In genomic region chr6:139925894-139926641, GRCh38 we compare ENCODE assay signal across 12 cellular contexts.
A peak's percentile ranks its signal among the peaks of the same experiment; 100 is the strongest.
DNase-seq lines count a peak whose midpoint lies in the region; ATAC-seq and TF ChIP-seq lines count a peak whose summit lies in the region.
"Had no signal": no experiment of that assay in that cellular context is flagged by ENCODE, and none has a peak within 500 bp of the region (broad histone marks: within the 10 kb centered on the region; RNA-seq: fewer than 3 reads in every experiment).

No MANE protein-coding gene starts in this region.

- peak; percentile 69 for DNase-seq in NCI-H2107 treated with DMSO at 0.1 percent for 48 hours (lab: John Stamatoyannopoulos, UW; ENCODE audit: unreplicated experiment)
- DNase-seq in NCI-H2107 (lab: John Stamatoyannopoulos, UW): no peak
- no peak for DNase-seq in ascending aorta (ENCODE audit: low spot score in 2 of 2)
- DNase-seq in right cardiac atrium: peak in 1 of 3 donors; percentile 32
- peak; percentile 28 to 64 for DNase-seq in tibial artery
- DNase-seq in activated CD4-positive, alpha-beta T cell treated with anti-CD3 and anti-CD28 coated beads, Interleukin-2, amount 50 U/mL, for 1 hour: no peak
- DNase-seq in activated T-cell treated with anti-CD3 and anti-CD28 coated beads for 4 hours: no peak
- no peak for DNase-seq in endothelial cell (ENCODE audit: low spot score)
- DNase-seq: activated T-cell treated with anti-CD3 and anti-CD28 coated beads, Interleukin-2, amount 50 U/mL, for 24 hours; immature natural killer cell; NCI-H524 had no signal

- no peak overlapping the region for H3K4me3 ChIP-seq in ascending aorta
- no peak overlapping the region for H3K4me3 ChIP-seq in right cardiac atrium (ENCODE audit: low read length)
- H3K4me3 ChIP-seq in tibial artery: no peak overlapping the region

- intact Hi-C loops in ascending aorta (cut with DNase I): loop anchor here (5.0 kb wide), 1 partner anchor 46 kb away; no protein-coding TSS in a partner anchor
- intact Hi-C loops in right cardiac atrium (cut with DNase I): no loop called here
- intact Hi-C loops in tibial artery (cut with DNase I; ENCODE audit: low total_unique reads): no loop called here

- TF ChIP-seq CTCF in ascending aorta (IDR thresholded peaks at IDR 0.05) (no peak), tibial artery (IDR thresholded peaks at IDR 0.05) (no peak), endothelial cell (IDR thresholded peaks at IDR 0.05; ENCODE audit: unreplicated experiment) (no peak)

- no peaks in the 10 kb centered on the region for H3K36me3 Mint-ChIP-seq in endothelial cell (ENCODE audit: low read depth, unreplicated experiment)
- H3K36me3 Mint-ChIP-seq: immature natural killer cell had no signal

- H3K27me3 ChIP-seq in ascending aorta: no peaks in the 10 kb centered on the region
- no peaks in the 10 kb centered on the region for H3K27me3 ChIP-seq in right cardiac atrium (ENCODE audit: control insufficient read depth, insufficient read depth)
- H3K27me3 ChIP-seq in tibial artery: no peaks in the 10 kb centered on the region

- H3K27ac ChIP-seq in ascending aorta (peak overlapping the region; percentile 46 to 49), right cardiac atrium (ENCODE audit: low read length) (peak overlapping the region; percentile 58), tibial artery (peak overlapping the region; percentile 46 to 58)
- H3K27ac ChIP-seq: 22Rv1 had no signal

- H3K27ac Mint-ChIP-seq in endothelial cell (ENCODE audit: unreplicated experiment): no peak overlapping the region
- H3K27ac Mint-ChIP-seq: activated T-cell treated with anti-CD3 and anti-CD28 coated beads, Interleukin-2, amount 50 U/mL, for 24 hours; immature natural killer cell had no signal

- H3K4me3 Mint-ChIP-seq in endothelial cell (ENCODE audit: unreplicated experiment): no peak overlapping the region
- H3K4me3 Mint-ChIP-seq: activated T-cell treated with anti-CD3 and anti-CD28 coated beads, Interleukin-2, amount 50 U/mL, for 24 hours; immature natural killer cell had no signal

- no peaks in the 10 kb centered on the region for H3K27me3 Mint-ChIP-seq in endothelial cell (ENCODE audit: unreplicated experiment)

- no peaks in the 10 kb centered on the region for H3K9me3 Mint-ChIP-seq in endothelial cell (ENCODE audit: unreplicated experiment)
- H3K9me3 Mint-ChIP-seq: activated T-cell treated with anti-CD3 and anti-CD28 coated beads, Interleukin-2, amount 50 U/mL, for 24 hours had no signal

- H3K9me3 ChIP-seq in ascending aorta: no peaks in the 10 kb centered on the region
- H3K9me3 ChIP-seq in right cardiac atrium (ENCODE audit: control insufficient read depth, low read length): no peaks in the 10 kb centered on the region
- H3K9me3 ChIP-seq in tibial artery: no peaks in the 10 kb centered on the region

- H3K4me1 Mint-ChIP-seq in endothelial cell (ENCODE audit: unreplicated experiment): no peaks in the 10 kb centered on the region
- H3K4me1 Mint-ChIP-seq: immature natural killer cell had no signal

- peaks cover 0 to 17% of the 10 kb centered on the region in 2 donors for H3K4me1 ChIP-seq in ascending aorta
- peaks cover 2% of the 10 kb centered on the region for H3K4me1 ChIP-seq in right cardiac atrium (ENCODE audit: control insufficient read depth, insufficient read depth, low read length)
- H3K4me1 ChIP-seq in tibial artery: peaks cover 0 to 24% (median 15%) of the 10 kb centered on the region in 4 donors

- 59% methylated on average over 11 of the region's 11 CpGs for WGBS in right cardiac atrium

- peak in 1 of 2 donors; percentile 45 for ATAC-seq in right cardiac atrium

- H3K36me3 ChIP-seq in ascending aorta (no peaks in the 10 kb centered on the region), tibial artery (no peaks in the 10 kb centered on the region)

Comparison
In these comparisons a context has a peak if more than half of its experiments do, and no peak if none do; other contexts are left out.
1. DNase-seq: peak in NCI-H2107 treated with DMSO at 0.1 percent for 48 hours (single experiment) and tibial artery (2 of 2); none in NCI-H2107 (single experiment), ascending aorta (0 of 2), activated CD4-positive, alpha-beta T cell treated with anti-CD3 and anti-CD28 coated beads, Interleukin-2, amount 50 U/mL, for 1 hour (single experiment), activated T-cell treated with anti-CD3 and anti-CD28 coated beads for 4 hours (single experiment) and endothelial cell (single experiment).
2. Peak in every context shown above with its lines, with median percentiles within 50 percentile points of each other: H3K27ac ChIP-seq.